14 cellular contexts compared by ENCODE assay signal in genomic region chr16:86512301-86512859, GRCh38. TPM values are rescaled to one million over a fixed set of nuclear protein-coding genes. Genes with fewer than 3 reads are reported as not detected.
DNase-seq lines count a peak whose midpoint lies in the region; ATAC-seq and TF ChIP-seq lines count a peak whose summit lies in the region.
"Had no signal": no experiment of that assay in that cellular context is flagged by ENCODE, and none has a peak within 500 bp of the region (broad histone marks: within the 10 kb centered on the region; RNA-seq: fewer than 3 reads in every experiment).

No MANE protein-coding gene starts in this region.

- H3K27me3 ChIP-seq in CD4-positive, alpha-beta T cell (ENCODE audit: control insufficient read depth, insufficient read depth, low read length) = peaks cover 77% of the 10 kb centered on the region
- H3K27me3 ChIP-seq in SJSA1 (replicated peaks) (no peaks in the 10 kb centered on the region), prostate gland (replicated peaks; ENCODE audit: insufficient read depth) (peaks cover 55% of the 10 kb centered on the region)

- no peak for TF ChIP-seq CTCF in CD4-positive, alpha-beta T cell (IDR thresholded peaks at IDR 0.05)
- TF ChIP-seq CTCF in foreskin fibroblast (IDR thresholded peaks at IDR 0.05; ENCODE audit: low read depth, low read length) (no peak), prostate gland (IDR thresholded peaks at IDR 0.05) (no peak)

- peaks cover 61% of the 10 kb centered on the region for H3K27me3 Mint-ChIP-seq in CD4-positive, alpha-beta T cell

- WGBS in prostate gland = 30% methylated on average over 24 of the region's 24 CpGs

- H3K4me3 Mint-ChIP-seq in CD4-positive, alpha-beta T cell = peak overlapping the region; percentile 42
- H3K4me3 Mint-ChIP-seq in stimulated activated effector memory CD8-positive, alpha-beta T cell treated with anti-CD3 and anti-CD28 coated beads, Interleukin-12 subunit alpha, Interleukin-12 subunit beta, amount 100 ng/mL, for 72 hours = no peak overlapping the region

- no peaks in the 10 kb centered on the region for H3K9me3 ChIP-seq in CD4-positive, alpha-beta T cell (ENCODE audit: control insufficient read depth, low read length)
- H3K9me3 ChIP-seq in SJSA1 (replicated peaks) = no peaks in the 10 kb centered on the region
- H3K9me3 ChIP-seq in prostate gland = no peaks in the 10 kb centered on the region
- H3K9me3 ChIP-seq: BE2C had no signal

- H3K9me3 Mint-ChIP-seq in CD4-positive, alpha-beta T cell = no peaks in the 10 kb centered on the region
- H3K9me3 Mint-ChIP-seq in stimulated activated effector memory CD8-positive, alpha-beta T cell treated with anti-CD3 and anti-CD28 coated beads, Interleukin-12 subunit alpha, Interleukin-12 subunit beta, amount 100 ng/mL, for 72 hours = no peaks in the 10 kb centered on the region
- H3K9me3 Mint-ChIP-seq: central memory CD8-positive, alpha-beta T cell had no signal

- CTCF ChIA-PET in CD4-positive, alpha-beta T cell (lab: Charles Lee) = no interaction called here

- in situ Hi-C loops in G401 (cut with HindIII; ENCODE audit: low sequenced_read_pairs) = no loop called here

- intact Hi-C loops in CD4-positive, alpha-beta T cell (cut with DNase I, micrococcal nuclease) = loop anchor here in 1 of 2 experiments (10.0 kb wide), 1 partner anchor 688 kb away; no protein-coding TSS in a partner anchor
- intact Hi-C loops in prostate gland (cut with DNase I) = no loop called here

- DNase-seq in CD4-positive, alpha-beta T cell = no peak
- DNase-seq in SJSA1 (ENCODE audit: low read depth in 1 of 2, low spot score in 2 of 2) (peak in 1 of 2 experiments; percentile 85), foreskin fibroblast (no peak), prostate gland (ENCODE audit: low spot score) (no peak), anterior cingulate cortex (lab: John Stamatoyannopoulos, UW) (no peak), G401 (ENCODE audit: low spot score) (no peak), DMS53 (lab: John Stamatoyannopoulos, UW) (no peak)
- DNase-seq in stimulated activated effector memory CD8-positive, alpha-beta T cell treated with anti-CD3 and anti-CD28 coated beads, Interleukin-12 subunit alpha, Interleukin-12 subunit beta, amount 100 ng/mL, for 72 hours (ENCODE audit: low spot score in 2 of 2) = no peak
- DNase-seq: activated naive CD4-positive, alpha-beta T cell treated with Interleukin-2 at 50 U/mL for 16 hours; BE2C; foreskin keratinocyte; NCI-H524 treated with DMSO at 0.1 percent for 48 hours; T1000 had no signal

- H3K27ac Mint-ChIP-seq in CD4-positive, alpha-beta T cell = no peak overlapping the region
- no peak overlapping the region for H3K27ac Mint-ChIP-seq in stimulated activated effector memory CD8-positive, alpha-beta T cell treated with anti-CD3 and anti-CD28 coated beads, Interleukin-12 subunit alpha, Interleukin-12 subunit beta, amount 100 ng/mL, for 72 hours

- TF ChIP-seq POLR2A in prostate gland (IDR thresholded peaks at IDR 0.05) = no peak

- POLR2A ChIA-PET in CD4-positive, alpha-beta T cell (lab: Charles Lee) = no interaction called here

- no peaks in the 10 kb centered on the region for H3K36me3 Mint-ChIP-seq in CD4-positive, alpha-beta T cell (ENCODE audit: low read depth)
- H3K36me3 Mint-ChIP-seq in stimulated activated effector memory CD8-positive, alpha-beta T cell treated with anti-CD3 and anti-CD28 coated beads, Interleukin-12 subunit alpha, Interleukin-12 subunit beta, amount 100 ng/mL, for 72 hours = peaks cover 13% of the 10 kb centered on the region

- H3K4me3 ChIP-seq in SJSA1 (peak overlapping the region; percentile 68), foreskin fibroblast (ENCODE audit: low read depth in 1 of 2, low read length in 2 of 2) (peak overlapping the region; percentile 63 to 77), prostate gland (peak overlapping the region; percentile 45 to 48)

- H3K36me3 ChIP-seq in SJSA1 (peaks cover 82% of the 10 kb centered on the region), prostate gland (no peaks in the 10 kb centered on the region)
- H3K36me3 ChIP-seq: BE2C had no signal

- ATAC-seq in CD4-positive, alpha-beta T cell (ENCODE audit: poor library complexity) = no peak
- ATAC-seq in stimulated activated effector memory CD8-positive, alpha-beta T cell treated with anti-CD3 and anti-CD28 coated beads, Interleukin-12 subunit alpha, Interleukin-12 subunit beta, amount 100 ng/mL, for 72 hours = no peak
- ATAC-seq: foreskin keratinocyte had no signal

- no peak overlapping the region for H3K27ac ChIP-seq in CD4-positive, alpha-beta T cell (ENCODE audit: low read depth, low read length)
- H3K27ac ChIP-seq in SJSA1 (peak overlapping the region; percentile 79), prostate gland (peak overlapping the region; percentile 86 to 87)
- H3K27ac ChIP-seq: foreskin keratinocyte had no signal

- peaks cover 32% of the 10 kb centered on the region for H3K4me1 ChIP-seq in SJSA1 (replicated peaks)
- peaks cover 8% of the 10 kb centered on the region for H3K4me1 ChIP-seq in prostate gland (replicated peaks)
- H3K4me1 ChIP-seq: BE2C, foreskin keratinocyte had no signal

- peaks cover 29% of the 10 kb centered on the region for H3K4me1 Mint-ChIP-seq in CD4-positive, alpha-beta T cell (ENCODE audit: low read depth)
- peaks cover 18% of the 10 kb centered on the region for H3K4me1 Mint-ChIP-seq in stimulated activated effector memory CD8-positive, alpha-beta T cell treated with anti-CD3 and anti-CD28 coated beads, Interleukin-12 subunit alpha, Interleukin-12 subunit beta, amount 100 ng/mL, for 72 hours

RNA-seq across cellular contexts. Expression of gene FOXF1, which starts 2.1 kb away (rescaled TPM):
- not detected for total RNA-seq in CD4-positive, alpha-beta T cell
- 25.7 and 34.7 TPM in 2 replicates for total RNA-seq in SJSA1 (2014; rRNA removed; shearing (Covaris generic))
- 1 to 10 TPM; 5.3 to 6.9 TPM for total RNA-seq in prostate gland
- 0.06 TPM in 1 of 2 replicates, not detected in the other for total RNA-seq in G401 (2014; rRNA removed; shearing (Covaris generic))
- total RNA-seq: foreskin keratinocyte had no signal

RNA-seq across cellular contexts. Expression of gene MTHFSD, which starts 42.7 kb away (rescaled TPM):
- total RNA-seq in CD4-positive, alpha-beta T cell = 1 to 10 TPM; 7.3 to 7.9 TPM
- 9.4 and 11.7 TPM in 2 replicates for total RNA-seq in SJSA1 (2014; rRNA removed; shearing (Covaris generic))
- 10 to 100 TPM; 23.7 to 43.8 TPM for total RNA-seq in prostate gland
- 8.2 and 10.1 TPM in 2 replicates for total RNA-seq in G401 (2014; rRNA removed; shearing (Covaris generic))

RNA-seq across cellular contexts. Expression of gene FOXC2, which starts 54.2 kb away (rescaled TPM):
- under 1 TPM; 0.11 to 0.19 TPM for total RNA-seq in CD4-positive, alpha-beta T cell
- total RNA-seq in SJSA1 (2014; rRNA removed; shearing (Covaris generic)) = 3.9 and 5.5 TPM in 2 replicates
- total RNA-seq in prostate gland = 1 to 10 TPM in 1 of 2 donors, under 1 TPM in 1; 0.41 to 6.5 TPM
- total RNA-seq in G401 (2014; rRNA removed; shearing (Covaris generic)) = 7.0 and 7.6 TPM in 2 replicates
- total RNA-seq: foreskin keratinocyte had no signal
